Comparison of ENCODE assay signal across 9 cellular contexts in the genomic region with DNA sequence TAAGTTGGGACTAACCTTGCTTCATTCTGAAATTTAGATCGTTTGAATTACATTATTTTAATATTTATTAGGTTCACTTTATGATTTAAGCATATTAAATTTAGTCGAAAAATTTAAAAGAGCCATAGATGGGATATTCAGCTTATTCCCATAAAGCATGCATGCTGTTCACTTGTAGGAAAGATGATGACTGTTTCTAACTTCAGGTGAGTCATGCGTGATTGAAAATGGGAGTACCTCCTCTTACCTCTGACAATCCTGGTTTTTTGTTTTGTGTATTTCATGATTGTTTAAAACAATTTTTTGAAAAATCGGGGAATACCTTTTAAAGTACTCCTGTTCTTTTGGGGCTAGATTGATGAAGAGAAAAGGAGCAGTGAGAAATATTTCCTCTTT. TPM values are rescaled to one million over a fixed set of nuclear protein-coding genes. Genes with fewer than 3 reads are reported as not detected.
DNase-seq lines count a peak whose midpoint lies in the region; ATAC-seq, FAIRE-seq and TF ChIP-seq lines count a peak whose summit lies in the region.
"Had no signal": no experiment of that assay in that cellular context is flagged by ENCODE, and none has a peak within 500 bp of the region (broad histone marks: within the 10 kb centered on the region; RNA-seq: fewer than 3 reads in every experiment).

No MANE protein-coding gene starts in this region.

- TF ChIP-seq POLR2A in H54 (IDR thresholded peaks at IDR 0.05; ENCODE audit: low read depth, low read length) (no peak), gastrocnemius medialis (IDR thresholded peaks at IDR 0.05) (no peak)

- H3K9ac ChIP-seq in SK-N-MC (ENCODE audit: insufficient read length) = peak overlapping the region; percentile 97

- peak; percentile 31 to 61 for ATAC-seq in gastrocnemius medialis
- ATAC-seq in GM18511 (IDR thresholded peaks at IDR 0.05; ENCODE audit: unreplicated experiment) = no peak

- H3K27ac ChIP-seq in SK-N-MC (no peak overlapping the region), gastrocnemius medialis (peak overlapping the region; percentile 95 to 97 (median 96))

- FAIRE-seq in H54 (lab: Jason Lieb, UNC) = no peak

- peaks cover 57 to 65% of the 10 kb centered on the region in 2 donors for H3K4me1 ChIP-seq in gastrocnemius medialis

- DNase-seq in H54 (ENCODE audit: insufficient read length, low spot score) (peak; percentile 28), SK-N-MC (ENCODE audit: low read depth, low spot score) (no peak), fibroblast of villous mesenchyme (ENCODE audit: low read depth) (no peak), gastrocnemius medialis (no peak), NCI-H82 treated with DMSO at 0.1 percent for 48 hours (lab: John Stamatoyannopoulos, UW; ENCODE audit: unreplicated experiment) (no peak), iPS-NIHi7 (ENCODE audit: extremely low spot score) (no peak), iPS-NIHi11 (ENCODE audit: low spot score) (no peak)
- DNase-seq: NCI-H1436 treated with DMSO at 0.1 percent for 48 hours had no signal

- H3K36me3 ChIP-seq in SK-N-MC (ENCODE audit: insufficient read depth, low read length) (peaks cover 4% of the 10 kb centered on the region; the same call in 1 of the 2 replicates), gastrocnemius medialis (peaks cover 0 to 8% of the 10 kb centered on the region in 2 donors)

- TF ChIP-seq CTCF in fibroblast of villous mesenchyme (IDR thresholded peaks at IDR 0.05; ENCODE audit: insufficient read depth, low read depth, low read length) = no peak
- TF ChIP-seq CTCF in gastrocnemius medialis (IDR thresholded peaks at IDR 0.05 in 4 of 5, conservative IDR thresholded peaks at IDR 0.05 in 1 of 5) = no peak

- in situ Hi-C loops in gastrocnemius medialis (cut with MboI; ENCODE audit: low sequenced_read_pairs in 4 of 4) = no loop called here

- H3K9me3 ChIP-seq in SK-N-MC (ENCODE audit: low read depth, low read length) = no peaks in the 10 kb centered on the region
- H3K9me3 ChIP-seq in gastrocnemius medialis = no peaks in the 10 kb centered on the region

- H3K27me3 ChIP-seq in gastrocnemius medialis = no peaks in the 10 kb centered on the region

- peak overlapping the region; percentile 88 for H3K4me3 ChIP-seq in SK-N-MC
- H3K4me3 ChIP-seq in fibroblast of villous mesenchyme (ENCODE audit: low read depth, low read length) = peak overlapping the region; percentile 73
- peak overlapping the region; percentile 72 to 93 (median 84) for H3K4me3 ChIP-seq in gastrocnemius medialis

- intact Hi-C loops in gastrocnemius medialis (cut with DNase I; ENCODE audit: low total_unique reads) = loop anchor here (2.0 to 5.0 kb wide), 5 partner anchors 41 to 493 kb away; a partner anchor contains a TSS

RNA-seq across cellular contexts. Expression of a gene that starts 1.4 kb away (rescaled TPM):
- 46.7 and 57.4 TPM in 2 replicates for total RNA-seq in fibroblast of villous mesenchyme
- total RNA-seq in gastrocnemius medialis = 10 to 100 TPM; 26.2 to 40.3 (median 29.5) TPM
